ENCODE assay signal across 28 cellular contexts in genomic region chr16:72837846-72838661, GRCh38.
DNase-seq lines count a peak whose midpoint lies in the region; ATAC-seq and TF ChIP-seq lines count a peak whose summit lies in the region.
"Had no signal": no experiment of that assay in that cellular context is flagged by ENCODE, and none has a peak within 500 bp of the region (broad histone marks: within the 10 kb centered on the region; RNA-seq: fewer than 3 reads in every experiment).

No MANE protein-coding gene starts in this region.

- POLR2A ChIA-PET in WTC11 (lab: Charles Lee) = no interaction called here

- H3K4me2 ChIP-seq in neuronal stem cell (ENCODE audit: insufficient read depth, low read length, poor library complexity, severe bottlenecking) = no peak overlapping the region

- no peak overlapping the region for H2AK5ac ChIP-seq in neuronal stem cell (ENCODE audit: low read depth, low read length)

- no peaks in the 10 kb centered on the region for H3K36me3 Mint-ChIP-seq in WTC11
- H3K36me3 Mint-ChIP-seq: T-cell had no signal

- peaks cover 32% of the 10 kb centered on the region for H3K4me1 Mint-ChIP-seq in WTC11
- H3K4me1 Mint-ChIP-seq: activated CD4-positive, alpha-beta T cell treated with anti-CD3 and anti-CD28 coated beads for 36 hours; central memory CD8-positive, alpha-beta T cell; T-cell had no signal

- no peak overlapping the region for H3K14ac ChIP-seq in neuronal stem cell (ENCODE audit: low read length)

- H3K27ac ChIP-seq in neuronal stem cell (replicated peaks; ENCODE audit: low read length) = no peak overlapping the region
- H3K27ac ChIP-seq: esophagus squamous epithelium, left lung, Peyer's patch, right atrium auricular region, SJCRH30, upper lobe of left lung had no signal

- H3K4me3 Mint-ChIP-seq in WTC11 = no peak overlapping the region
- H3K4me3 Mint-ChIP-seq: activated CD4-positive, alpha-beta T cell treated with anti-CD3 and anti-CD28 coated beads for 36 hours; activated T-cell treated with anti-CD3 and anti-CD28 coated beads, Interleukin-2, amount 50 U/mL, for 24 hours; B cell; central memory CD8-positive, alpha-beta T cell; T-cell had no signal

- no peak overlapping the region for H2BK12ac ChIP-seq in neuronal stem cell (ENCODE audit: low read length)

- no peak for TF ChIP-seq CTCF in WTC11 (IDR thresholded peaks at IDR 0.05)
- TF ChIP-seq CTCF in fibroblast of villous mesenchyme (IDR thresholded peaks at IDR 0.05; ENCODE audit: insufficient read depth, low read depth, low read length) = peak; percentile 3

- H3K4ac ChIP-seq in neuronal stem cell (ENCODE audit: low read length) = no peak overlapping the region

- H4K8ac ChIP-seq in neuronal stem cell (ENCODE audit: low read depth, low read length) = no peak overlapping the region

- no peak overlapping the region for H2BK120ac ChIP-seq in neuronal stem cell (ENCODE audit: low read depth, low read length)

- peaks cover 10 to 34% of the 10 kb centered on the region in 2 donors for H3K4me1 ChIP-seq in neuronal stem cell (ENCODE audit: control insufficient read depth in 2 of 2, insufficient read depth in 1 of 2, low read depth in 1 of 2, low read length in 2 of 2)
- H3K4me1 ChIP-seq: left lung, SJCRH30 had no signal

- no peak overlapping the region for H3K9ac ChIP-seq in neuronal stem cell (ENCODE audit: low read depth, low read length, poor library complexity)

- peak overlapping the region; percentile 53 for H3K18ac ChIP-seq in neuronal stem cell (ENCODE audit: low read length)

- peaks cover 0 to 7% of the 10 kb centered on the region in 2 donors for H3K36me3 ChIP-seq in neuronal stem cell (replicated peaks in 1 of 2; ENCODE audit: control insufficient read depth in 2 of 2, insufficient read depth in 2 of 2, low read length in 2 of 2)
- H3K36me3 ChIP-seq: esophagus squamous epithelium, left lung, Peyer's patch, right atrium auricular region, SJCRH30, upper lobe of left lung had no signal

- DNase-seq in ELF-1 (ENCODE audit: low read depth, low spot score) (peak; percentile 53), WTC11 (ENCODE audit: low spot score) (no peak), fibroblast of villous mesenchyme (ENCODE audit: low read depth) (no peak), neuronal stem cell (ENCODE audit: low spot score) (no peak), NCI-H1105 (lab: John Stamatoyannopoulos, UW) (no peak), COLO829 (ENCODE audit: low spot score) (no peak), HPDE6-E6E7 (ENCODE audit: extremely low spot score) (no peak)
- DNase-seq: activated CD4-positive, alpha-beta T cell treated with anti-CD3 and anti-CD28 coated beads for 36 hours; activated CD8-positive, alpha-beta memory T cell treated with anti-CD3 and anti-CD28 coated beads for 24 hours; activated T-cell treated with anti-CD3 and anti-CD28 coated beads, Interleukin-2, amount 50 U/mL, for 24 hours; amniotic stem cell; DMS79; effector memory CD4-positive, alpha-beta T cell; esophagus squamous epithelium; left lung; NCI-H1436; NCI-H524 treated with DMSO at 0.1 percent for 48 hours; occipital lobe; Peyer's patch; SJCRH30; stimulated activated CD4-positive, alpha-beta T cell treated with anti-CD3 and anti-CD28 coated beads, Interleukin-12 subunit alpha, Interleukin-12 subunit beta, amount 100 ng/mL, for 4 hours; T-cell had no signal

- no peaks in the 10 kb centered on the region for H3K9me3 Mint-ChIP-seq in WTC11
- H3K9me3 Mint-ChIP-seq: activated T-cell treated with anti-CD3 and anti-CD28 coated beads, Interleukin-2, amount 50 U/mL, for 24 hours; central memory CD8-positive, alpha-beta T cell; T-cell had no signal

- no peaks in the 10 kb centered on the region for H3K27me3 Mint-ChIP-seq in WTC11 (ENCODE audit: low read depth)
- H3K27me3 Mint-ChIP-seq: activated T-cell treated with anti-CD3 and anti-CD28 coated beads, Interleukin-2, amount 50 U/mL, for 24 hours; central memory CD8-positive, alpha-beta T cell; T-cell had no signal

- H3K4me3 ChIP-seq in fibroblast of villous mesenchyme (ENCODE audit: low read depth, low read length) (no peak overlapping the region), neuronal stem cell (ENCODE audit: low read length in 2 of 2) (no peak overlapping the region)
- H3K4me3 ChIP-seq: esophagus squamous epithelium, GM12878, left lung, Peyer's patch, right atrium auricular region, SJCRH30, upper lobe of left lung had no signal

- no peak overlapping the region for H3K27ac Mint-ChIP-seq in WTC11
- H3K27ac Mint-ChIP-seq: activated CD4-positive, alpha-beta T cell treated with anti-CD3 and anti-CD28 coated beads for 36 hours; activated T-cell treated with anti-CD3 and anti-CD28 coated beads, Interleukin-2, amount 50 U/mL, for 24 hours; B cell; T-cell had no signal

- CTCF ChIA-PET in WTC11 (lab: Charles Lee) = interaction anchor here (1.3 kb wide), 2 partner anchors 20 to 157 kb away, joined by 3 read pairs; no protein-coding TSS in a partner anchor

- H2BK5ac ChIP-seq in neuronal stem cell (ENCODE audit: low read length) = no peak overlapping the region

- no peak overlapping the region for H3K23ac ChIP-seq in neuronal stem cell (ENCODE audit: low read depth, low read length, poor library complexity)

- no peak overlapping the region for H2BK15ac ChIP-seq in neuronal stem cell (ENCODE audit: low read length)

- peak; percentile 79 for ATAC-seq in WTC11
- ATAC-seq in GM21423 (IDR thresholded peaks at IDR 0.05; ENCODE audit: unreplicated experiment) = no peak
- ATAC-seq: activated CD4-positive, alpha-beta T cell treated with anti-CD3 and anti-CD28 coated beads for 36 hours; GM12878; left lung; T-cell had no signal

- H4K91ac ChIP-seq in neuronal stem cell (ENCODE audit: low read depth, low read length, poor library complexity) = no peak overlapping the region

- H3K9me3 ChIP-seq in neuronal stem cell (replicated peaks in 1 of 2; ENCODE audit: control insufficient read depth in 2 of 2, insufficient read depth in 1 of 2, low read depth in 1 of 2, low read length in 2 of 2) = no peaks in the 10 kb centered on the region
- H3K9me3 ChIP-seq: esophagus squamous epithelium, left lung, Peyer's patch, right atrium auricular region, SJCRH30, upper lobe of left lung had no signal

- H3K79me1 ChIP-seq in neuronal stem cell (ENCODE audit: low read depth, low read length) = no peaks in the 10 kb centered on the region

- no peaks in the 10 kb centered on the region for H3K27me3 ChIP-seq in neuronal stem cell (ENCODE audit: control insufficient read depth in 3 of 3, insufficient read depth in 3 of 3, low read depth in 1 of 3, low read length in 3 of 3)
- H3K27me3 ChIP-seq: esophagus squamous epithelium, left lung, Peyer's patch, right atrium auricular region, SJCRH30, upper lobe of left lung had no signal

- no peak overlapping the region for H2AFZ ChIP-seq in neuronal stem cell (ENCODE audit: low read length)

- WGBS in neuronal stem cell (ENCODE audit: extremely low coverage in 2 of 2, insufficient read length in 2 of 2, insufficient replicate concordance in 1 of 2), 2 donors = no CpG with 5 or more reads among the region's 11 CpGs

TF ChIP-seq in WTC11, 78 proteins besides CTCF, POLR2A, EP300 and RAD21:
- TF ChIP-seq SOX15 (CRISPR knock-in tag; IDR thresholded peaks at IDR 0.05) (no peak), ZNF512 (CRISPR knock-in tag; IDR thresholded peaks at IDR 0.05; ENCODE audit: borderline replicate concordance) (no peak)
